In genomic region chr12:89874146-89874545, GRCh38 we compare ENCODE assay signal across 22 cellular contexts.
A peak's percentile ranks its signal among the peaks of the same experiment; 100 is the strongest.
DNase-seq lines count a peak whose midpoint lies in the region; TF ChIP-seq lines count a peak whose summit lies in the region.
"Had no signal": no experiment of that assay in that cellular context is flagged by ENCODE, and none has a peak within 500 bp of the region (broad histone marks: within the 10 kb centered on the region; RNA-seq: fewer than 3 reads in every experiment).

No MANE protein-coding gene starts in this region.

- no peaks in the 10 kb centered on the region for H3K36me3 ChIP-seq in ascending aorta
- H3K36me3 ChIP-seq: cardiac muscle cell, MG63 had no signal

- no peaks in the 10 kb centered on the region for H3K4me1 ChIP-seq in ascending aorta

- CTCF ChIA-PET in MCF 10A (lab: Yijun Ruan, JAX) = interaction anchor here (1.5 kb wide), 1 partner anchor 11 kb away, joined by 3 read pairs; no protein-coding TSS in a partner anchor

- no peaks in the 10 kb centered on the region for H3K27me3 ChIP-seq in ascending aorta
- H3K27me3 ChIP-seq: cardiac muscle cell, MG63 had no signal

- no peak overlapping the region for H3K4me3 ChIP-seq in AG10803 (ENCODE audit: low read length)
- no peak overlapping the region for H3K4me3 ChIP-seq in ascending aorta
- H3K4me3 ChIP-seq: cardiac muscle cell, GM23248, MG63 had no signal

- H3K27me3 Mint-ChIP-seq in chondrocyte (ENCODE audit: low read depth) (no peaks in the 10 kb centered on the region), nephron progenitor cell (ENCODE audit: low read depth, poor library complexity) (peaks cover 4% of the 10 kb centered on the region), MCF 10A (ENCODE audit: insufficient read depth, unreplicated experiment) (no peaks in the 10 kb centered on the region)
- H3K27me3 Mint-ChIP-seq: activated naive CD8-positive, alpha-beta T cell; activated T-cell treated with anti-CD3 and anti-CD28 coated beads, Interleukin-2, amount 50 U/mL, for 24 hours; CD8-positive, alpha-beta memory T cell; stimulated activated naive CD8-positive, alpha-beta T cell treated with anti-CD3 and anti-CD28 coated beads, Interleukin-15, amount 100 ng/mL, for 72 hours had no signal

- H3K27ac ChIP-seq in ascending aorta = no peak overlapping the region
- H3K27ac ChIP-seq: cardiac muscle cell, GM23248 had no signal

- intact Hi-C loops in MCF 10A (cut with micrococcal nuclease) = no loop called here
- intact Hi-C loops in ascending aorta (cut with DNase I) = no loop called here

- H3K4me3 Mint-ChIP-seq in chondrocyte (ENCODE audit: unreplicated experiment) = no peak overlapping the region
- no peak overlapping the region for H3K4me3 Mint-ChIP-seq in nephron progenitor cell
- H3K4me3 Mint-ChIP-seq in MCF 10A (ENCODE audit: unreplicated experiment) = no peak overlapping the region
- H3K4me3 Mint-ChIP-seq: activated naive CD8-positive, alpha-beta T cell; activated T-cell treated with anti-CD3 and anti-CD28 coated beads, Interleukin-2, amount 50 U/mL, for 24 hours; CD8-positive, alpha-beta memory T cell; stimulated activated naive CD8-positive, alpha-beta T cell treated with anti-CD3 and anti-CD28 coated beads, Interleukin-15, amount 100 ng/mL, for 72 hours had no signal

- no TSS peak for BruUV-seq in MCF 10A (replicated peaks; lab: Mats Ljungman, UMichigan)

- H3K9me3 Mint-ChIP-seq in chondrocyte (ENCODE audit: low read depth) (peaks cover 14% of the 10 kb centered on the region), nephron progenitor cell (peaks cover 23% of the 10 kb centered on the region), MCF 10A (ENCODE audit: unreplicated experiment) (peaks cover 16% of the 10 kb centered on the region)

- DNase-seq in AG10803 (ENCODE audit: low read depth) (peak; percentile 12), MV-4-11 (lab: John Stamatoyannopoulos, UW) (peak; percentile 27), chondrocyte (ENCODE audit: low spot score) (no peak), nephron progenitor cell (no peak), KG1 (lab: John Stamatoyannopoulos, UW) (no peak), NK-92 (lab: John Stamatoyannopoulos, UW; ENCODE audit: unreplicated experiment) (no peak), MCF 10A (ENCODE audit: unreplicated experiment) (no peak), ascending aorta (ENCODE audit: low spot score in 2 of 2) (no peak)
- DNase-seq: ACHN; activated CD4-positive, alpha-beta T cell treated with anti-CD3 and anti-CD28 coated beads, Interleukin-2, amount 50 U/mL, for 48 hours; activated T-cell treated with anti-CD3 and anti-CD28 coated beads, Interleukin-2, amount 50 U/mL, for 24 hours; CD8-positive, alpha-beta memory T cell; effector memory CD4-positive, alpha-beta T cell; EL; GM23248; MG63; NCI-H187 treated with DMSO at 0.1 percent for 48 hours; NCI-H524 treated with DMSO at 0.1 percent for 48 hours; PC-3; stimulated activated naive CD8-positive, alpha-beta T cell treated with anti-CD3 and anti-CD28 coated beads, Interleukin-15, amount 100 ng/mL, for 72 hours had no signal

- H3K27ac Mint-ChIP-seq in chondrocyte (ENCODE audit: unreplicated experiment) = peak overlapping the region; percentile 70
- H3K27ac Mint-ChIP-seq in nephron progenitor cell = peak overlapping the region; percentile 34
- H3K27ac Mint-ChIP-seq in MCF 10A (ENCODE audit: low read depth, unreplicated experiment) = no peak overlapping the region
- H3K27ac Mint-ChIP-seq: activated naive CD8-positive, alpha-beta T cell; activated T-cell treated with anti-CD3 and anti-CD28 coated beads, Interleukin-2, amount 50 U/mL, for 24 hours; CD8-positive, alpha-beta memory T cell; stimulated activated naive CD8-positive, alpha-beta T cell treated with anti-CD3 and anti-CD28 coated beads, Interleukin-15, amount 100 ng/mL, for 72 hours had no signal

- POLR2A ChIA-PET in MCF 10A (lab: Yijun Ruan, JAX) = interaction anchor here (0.6 kb wide), 1 partner anchor 99 kb away, joined by 5 read pairs; no protein-coding TSS in a partner anchor

- TF ChIP-seq CTCF in AG10803 (conservative IDR thresholded peaks at IDR 0.05; ENCODE audit: low read length) (no peak), chondrocyte (IDR thresholded peaks at IDR 0.05) (no peak), nephron progenitor cell (IDR thresholded peaks at IDR 0.05) (no peak), MCF 10A (IDR thresholded peaks at IDR 0.05; ENCODE audit: unreplicated experiment) (no peak), ascending aorta (IDR thresholded peaks at IDR 0.05) (no peak)

- no peaks in the 10 kb centered on the region for H3K9me3 ChIP-seq in ascending aorta
- H3K9me3 ChIP-seq: MG63 had no signal

- H3K4me1 Mint-ChIP-seq in chondrocyte (ENCODE audit: low read depth) (peaks cover 23% of the 10 kb centered on the region), nephron progenitor cell (peaks cover 17% of the 10 kb centered on the region), MCF 10A (ENCODE audit: insufficient read depth, unreplicated experiment) (no peaks in the 10 kb centered on the region)

- H3K36me3 Mint-ChIP-seq in chondrocyte (ENCODE audit: low read depth) (peaks cover 9% of the 10 kb centered on the region), nephron progenitor cell (ENCODE audit: low read depth) (peaks cover 15% of the 10 kb centered on the region), MCF 10A (ENCODE audit: insufficient read depth, unreplicated experiment) (peaks cover 6% of the 10 kb centered on the region)

Comparison
In these comparisons a context has a peak if more than half of its experiments do, and no peak if none do; other contexts are left out.
1. DNase-seq: peak in AG10803 (single experiment) and MV-4-11 (single experiment); none in chondrocyte (single experiment), nephron progenitor cell (single experiment), KG1 (single experiment), NK-92 (single experiment), MCF 10A (single experiment) and ascending aorta (0 of 2).